In the genomic region with DNA sequence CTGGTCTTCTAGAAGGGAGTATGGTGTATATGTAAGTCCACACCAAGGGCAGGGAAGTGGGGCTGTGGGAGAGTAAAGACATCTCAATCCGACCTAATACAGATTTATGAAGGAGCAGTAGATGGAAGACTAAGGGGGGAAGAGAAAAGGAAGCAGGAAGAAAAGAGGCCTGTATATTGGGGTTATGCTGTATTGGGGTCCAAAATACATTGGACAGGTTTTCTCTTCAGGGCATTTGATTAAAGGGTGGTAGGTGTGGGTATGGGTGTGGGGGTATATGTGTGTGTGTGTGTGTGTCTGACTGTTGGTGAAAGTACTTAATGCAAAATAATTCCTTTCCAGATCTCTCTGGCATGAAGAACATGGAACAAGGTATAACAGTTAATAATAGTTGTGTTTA, we compare ENCODE assay signal across 2 cellular contexts.
TF ChIP-seq lines count a peak whose summit lies in the region.

No MANE protein-coding gene starts in this region.

TF ChIP-seq in HepG2, 621 proteins besides CTCF, POLR2A, EP300 and RAD21:
- TF ChIP-seq DNMT1 (CRISPR knock-in tag; IDR thresholded peaks at IDR 0.05) (no peak), RBM22 (optimal IDR thresholded peaks at IDR 0.05; ENCODE audit: low read length) (peak; percentile 91), SNAI1 (CRISPR knock-in tag; IDR thresholded peaks at IDR 0.05; ENCODE audit: borderline replicate concordance) (no peak)
TF ChIP-seq in HepG2: peak in this region for 1.

TF ChIP-seq in GM12891, 5 proteins besides CTCF, POLR2A, EP300 and RAD21:
- TF ChIP-seq PAX5 (IDR thresholded peaks at IDR 0.05; ENCODE audit: insufficient read depth, low read length, severe bottlenecking), result no peak
- TF ChIP-seq POU2F2 (IDR thresholded peaks at IDR 0.05; ENCODE audit: low read depth, low read length), result no peak
- no peak for TF ChIP-seq POLR2AphosphoS5 (IDR thresholded peaks at IDR 0.05; ENCODE audit: low read depth, low read length)
- TF ChIP-seq TAF1 (IDR thresholded peaks at IDR 0.05; ENCODE audit: low read depth, low read length), result no peak
- no peak for TF ChIP-seq SPI1 (IDR thresholded peaks at IDR 0.05; ENCODE audit: low read depth, low read length)
TF ChIP-seq in GM12891: peak in this region for 0.
